Comparison of ENCODE assay signal across 8 cellular contexts in the genomic region with DNA sequence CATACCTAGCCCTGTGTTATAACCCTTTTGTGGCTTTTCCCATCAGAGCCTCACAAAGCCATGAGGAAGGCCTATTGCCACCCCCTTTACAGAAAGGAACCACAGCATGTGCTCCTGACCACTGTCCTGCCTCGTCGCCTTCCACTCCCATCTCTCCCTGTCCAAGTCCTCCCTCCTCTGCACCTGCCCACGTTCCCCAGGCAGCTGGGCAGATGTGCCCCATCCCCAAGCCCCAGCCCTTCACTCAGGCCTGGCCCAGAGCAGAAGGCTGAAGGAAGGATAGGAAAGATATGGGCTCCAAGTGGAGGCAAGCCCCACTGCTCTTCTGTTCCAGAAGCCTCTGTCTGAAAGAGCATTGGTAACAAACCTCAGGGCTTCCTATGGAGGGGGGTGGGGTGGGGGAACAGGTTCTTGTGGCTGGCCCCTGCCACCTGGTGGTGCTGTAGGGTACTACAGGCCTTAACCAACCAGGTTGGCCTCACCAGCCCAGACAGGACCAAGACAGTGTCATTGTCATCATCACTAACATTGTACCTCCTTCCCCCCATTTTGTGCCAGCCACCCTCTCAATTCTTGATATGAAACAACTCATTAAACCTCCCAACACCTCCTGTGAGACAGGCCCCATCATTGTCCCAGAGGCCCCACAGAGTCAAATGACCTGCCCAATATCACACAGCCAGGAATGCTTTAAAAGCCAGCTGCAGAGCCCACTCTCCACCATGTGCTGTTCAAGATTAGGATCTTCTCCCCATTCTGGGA. TPM values are rescaled to one million over a fixed set of nuclear protein-coding genes. Genes with fewer than 3 reads are reported as not detected.
DNase-seq lines count a peak whose midpoint lies in the region; ATAC-seq and TF ChIP-seq lines count a peak whose summit lies in the region.

No MANE protein-coding gene starts in this region.

- H3K27ac Mint-ChIP-seq in activated CD4-positive, alpha-beta T cell treated with anti-CD3 and anti-CD28 coated beads, Interleukin-2, amount 10 ng/mL, durations not matched to agents 24 days and 14 days: peak overlapping the region; percentile 40
- H3K27ac Mint-ChIP-seq in chondrocyte (ENCODE audit: unreplicated experiment): no peak overlapping the region

- H3K27me3 Mint-ChIP-seq in activated CD4-positive, alpha-beta T cell treated with anti-CD3 and anti-CD28 coated beads, Interleukin-2, amount 10 ng/mL, durations not matched to agents 24 days and 14 days: no peaks in the 10 kb centered on the region
- H3K27me3 Mint-ChIP-seq in chondrocyte (ENCODE audit: low read depth): no peaks in the 10 kb centered on the region

- H3K36me3 Mint-ChIP-seq in activated CD4-positive, alpha-beta T cell treated with anti-CD3 and anti-CD28 coated beads, Interleukin-2, amount 10 ng/mL, durations not matched to agents 24 days and 14 days (ENCODE audit: low read depth): peaks cover 17% of the 10 kb centered on the region
- peaks cover 2% of the 10 kb centered on the region for H3K36me3 Mint-ChIP-seq in chondrocyte (ENCODE audit: low read depth)

- H3K9me3 Mint-ChIP-seq in activated CD4-positive, alpha-beta T cell treated with anti-CD3 and anti-CD28 coated beads, Interleukin-2, amount 10 ng/mL, durations not matched to agents 24 days and 14 days: no peaks in the 10 kb centered on the region
- H3K9me3 Mint-ChIP-seq in chondrocyte (ENCODE audit: low read depth): no peaks in the 10 kb centered on the region

- intact Hi-C loops in activated CD4-positive, alpha-beta T cell treated with anti-CD3 and anti-CD28 coated beads, Interleukin-2, amount 10 ng/mL, durations not matched to agents 24 days and 14 days (cut with micrococcal nuclease): loop anchor here (1.0 to 2.0 kb wide), 3 partner anchors 91 to 202 kb away; a partner anchor contains a TSS

- DNase-seq in C1 segment of cervical spinal cord (lab: John Stamatoyannopoulos, UW) (peak in 13 of 14 donors; percentile 24 to 80 (median 59)), NCI-H345 (lab: John Stamatoyannopoulos, UW) (peak; percentile 51), chondrocyte (ENCODE audit: low spot score) (peak; percentile 59), left lobe of liver (ENCODE audit: low spot score) (peak; percentile 78)
- DNase-seq in activated CD4-positive, alpha-beta T cell treated with anti-CD3 and anti-CD28 coated beads, Interleukin-2, amount 10 ng/mL, durations not matched to agents 24 days and 14 days: peak; percentile 95
- peak; percentile 88 for DNase-seq in stimulated activated CD4-positive, alpha-beta T cell treated with anti-CD3 and anti-CD28 coated beads, Interleukin-4, amount 100 ng/mL, for 24 hours

- peak; percentile 97 for TF ChIP-seq CTCF in chondrocyte (IDR thresholded peaks at IDR 0.05)

- H3K4me3 Mint-ChIP-seq in activated CD4-positive, alpha-beta T cell treated with anti-CD3 and anti-CD28 coated beads, Interleukin-2, amount 10 ng/mL, durations not matched to agents 24 days and 14 days: no peak overlapping the region
- H3K4me3 Mint-ChIP-seq in chondrocyte (ENCODE audit: unreplicated experiment): no peak overlapping the region

- peak; percentile 66 for ATAC-seq in GM21576 (IDR thresholded peaks at IDR 0.05; ENCODE audit: unreplicated experiment)
- ATAC-seq in left lobe of liver: peak; percentile 96
- no peak for ATAC-seq in GM21367 (IDR thresholded peaks at IDR 0.05; ENCODE audit: unreplicated experiment)

- peaks cover 5% of the 10 kb centered on the region for H3K4me1 Mint-ChIP-seq in activated CD4-positive, alpha-beta T cell treated with anti-CD3 and anti-CD28 coated beads, Interleukin-2, amount 10 ng/mL, durations not matched to agents 24 days and 14 days
- peaks cover 3% of the 10 kb centered on the region for H3K4me1 Mint-ChIP-seq in chondrocyte (ENCODE audit: low read depth)

RNA-seq across cellular contexts. Expression of a gene that starts 10.0 kb away (rescaled TPM):
- total RNA-seq in activated CD4-positive, alpha-beta T cell treated with anti-CD3 and anti-CD28 coated beads, Interleukin-2, amount 10 ng/mL, durations not matched to agents 24 days and 14 days: 23.2 and 24.1 TPM in 2 replicates
- 5.3 to 5.7 TPM (median 5.5 TPM) in 3 replicates for total RNA-seq in chondrocyte
- 2.1 TPM for total RNA-seq in left lobe of liver

RNA-seq across cellular contexts. Expression of a gene that starts 53.7 kb away (rescaled TPM):
- 115 and 118 TPM in 2 replicates for total RNA-seq in activated CD4-positive, alpha-beta T cell treated with anti-CD3 and anti-CD28 coated beads, Interleukin-2, amount 10 ng/mL, durations not matched to agents 24 days and 14 days
- total RNA-seq in chondrocyte (37.5 to 39.8 TPM (median 38.3 TPM) in 3 replicates), left lobe of liver (187 TPM)
